22 cellular contexts compared by ENCODE assay signal in genomic region chr3:129973853-129974252, GRCh38. TPM values are rescaled to one million over a fixed set of nuclear protein-coding genes. Genes with fewer than 3 reads are reported as not detected.
DNase-seq lines count a peak whose midpoint lies in the region; ATAC-seq and TF ChIP-seq lines count a peak whose summit lies in the region.
"Had no signal": no experiment of that assay in that cellular context is flagged by ENCODE, and none has a peak within 500 bp of the region (broad histone marks: within the 10 kb centered on the region; RNA-seq: fewer than 3 reads in every experiment).

No MANE protein-coding gene starts in this region.

- ATAC-seq in HG03571 (IDR thresholded peaks at IDR 0.05; ENCODE audit: unreplicated experiment), result no peak
- ATAC-seq in GM19395 (IDR thresholded peaks at IDR 0.05; ENCODE audit: unreplicated experiment), result no peak
- ATAC-seq: body of pancreas, Right ventricle myocardium inferior had no signal

- peak overlapping the region; percentile 49 for H2AFZ ChIP-seq in hepatocyte

- H3K27me3 ChIP-seq in H7 (ENCODE audit: control insufficient read depth, insufficient read depth, low read length) (peaks cover 85% of the 10 kb centered on the region), hepatocyte (peaks cover 61% of the 10 kb centered on the region)

- H3K4me3 ChIP-seq in H7 (ENCODE audit: insufficient read depth, low read depth, low read length), result peak overlapping the region; percentile 32; the same call in 1 of the 2 replicates
- no peak overlapping the region for H3K4me3 ChIP-seq in hepatocyte
- H3K4me3 ChIP-seq: body of pancreas, colonic mucosa had no signal

- H3K4me2 ChIP-seq in hepatocyte, result peak overlapping the region; percentile 88

- TF ChIP-seq CTCF in CD14-positive monocyte (IDR thresholded peaks at IDR 0.05) (no peak), hepatocyte (IDR thresholded peaks at IDR 0.05; ENCODE audit: poor library complexity) (no peak), neural crest cell (conservative IDR thresholded peaks at IDR 0.05) (no peak)

- H3K9me3 ChIP-seq in hepatocyte (ENCODE audit: low read depth), result no peaks in the 10 kb centered on the region
- H3K9me3 ChIP-seq: body of pancreas, colonic mucosa, thoracic aorta had no signal

- no peaks in the 10 kb centered on the region for H4K20me1 ChIP-seq in hepatocyte (ENCODE audit: insufficient read depth, poor library complexity, severe bottlenecking)

- H3K9me2 ChIP-seq in hepatocyte (replicated peaks; ENCODE audit: insufficient read depth), result no peaks in the 10 kb centered on the region

- DNase-seq in CD14-positive monocyte (ENCODE audit: low spot score) (no peak), H7 (no peak), hepatocyte (ENCODE audit: low spot score) (no peak), neural crest cell (ENCODE audit: low read depth, low spot score) (no peak), NCI-H526 (lab: John Stamatoyannopoulos, UW) (no peak)
- DNase-seq: activated CD4-positive, alpha-beta T cell treated with anti-CD3 and anti-CD28 coated beads, Interleukin-2, amount 50 U/mL, for 1 hour; activated naive CD4-positive, alpha-beta T cell; activated T-cell treated with anti-CD3 and anti-CD28 coated beads for 4 hours; body of pancreas; Calu3; colonic mucosa; GOT3; kidney glomerular epithelial cell; NCI-H1092 treated with DMSO at 0.1 percent for 48 hours; NCI-H2081 treated with DMSO at 0.1 percent for 48 hours; stimulated activated CD4-positive, alpha-beta T cell treated with anti-CD3 and anti-CD28 coated beads, Interleukin-12 subunit alpha, Interleukin-12 subunit beta, amount 100 ng/mL, for 4 hours had no signal

- no peak overlapping the region for H3K27ac ChIP-seq in hepatocyte
- H3K27ac ChIP-seq: body of pancreas, colonic mucosa had no signal

- 58% methylated on average over 11 of the region's 11 CpGs for WGBS in hepatocyte (ENCODE audit: low lambda C conversion rate, missing lambda C conversion rate)

- peaks cover 38 to 51% (median 40%) of the 10 kb centered on the region in 3 donors for H3K27me3 Mint-ChIP-seq in CD14-positive monocyte (ENCODE audit: low read depth in 3 of 3)
- H3K27me3 Mint-ChIP-seq in neural crest cell (ENCODE audit: low read depth), result peaks cover 82% of the 10 kb centered on the region

- H3K27ac Mint-ChIP-seq in CD14-positive monocyte (no peak overlapping the region), neural crest cell (ENCODE audit: unreplicated experiment) (no peak overlapping the region)

- peaks cover 19% of the 10 kb centered on the region for H3K4me1 Mint-ChIP-seq in CD14-positive monocyte
- H3K4me1 Mint-ChIP-seq in neural crest cell, result peaks cover 22% of the 10 kb centered on the region

- H3K4me1 ChIP-seq in hepatocyte (ENCODE audit: insufficient read depth), result peaks cover 13% of the 10 kb centered on the region
- H3K4me1 ChIP-seq: colonic mucosa had no signal

- H3K36me3 Mint-ChIP-seq in CD14-positive monocyte, result peaks cover 0 to 4% of the 10 kb centered on the region in 2 donors
- no peaks in the 10 kb centered on the region for H3K36me3 Mint-ChIP-seq in neural crest cell (ENCODE audit: low read depth)

- peaks cover 0 to 11% (median 8%) of the 10 kb centered on the region in 7 donors for H3K9me3 Mint-ChIP-seq in CD14-positive monocyte
- H3K9me3 Mint-ChIP-seq in neural crest cell, result no peaks in the 10 kb centered on the region

- peak overlapping the region; percentile 70 to 91 for H3K4me3 Mint-ChIP-seq in CD14-positive monocyte
- peak overlapping the region; percentile 38 for H3K4me3 Mint-ChIP-seq in neural crest cell

- intact Hi-C loops in CD14-positive monocyte (cut with micrococcal nuclease), result no loop called here

- H3K36me3 ChIP-seq in H7 (replicated peaks; ENCODE audit: control insufficient read depth, insufficient read depth, low read length) (no peaks in the 10 kb centered on the region), hepatocyte (replicated peaks; ENCODE audit: insufficient read depth, low read depth) (no peaks in the 10 kb centered on the region)
- H3K36me3 ChIP-seq: colonic mucosa, thoracic aorta had no signal

- H3K79me2 ChIP-seq in hepatocyte, result no peaks in the 10 kb centered on the region

RNA-seq across cellular contexts. Expression of gene TRH, which starts 0.7 kb away (rescaled TPM):
- polyA plus RNA-seq in CD14-positive monocyte, result not detected
- total RNA-seq in H7 (2014; rRNA removed; shearing (Covaris generic)), result 0.41 and 0.59 TPM in 2 replicates
- not detected in 2 replicates for total RNA-seq in hepatocyte
- polyA plus RNA-seq in hepatocyte, result 0.27 TPM in 1 of 2 replicates, not detected in the other
- total RNA-seq in neural crest cell, result 0.36 and 0.61 TPM in 2 replicates
- total RNA-seq: body of pancreas, Calu3, colonic mucosa, LHCN-M2, NCI-H460, Right ventricle myocardium inferior, thoracic aorta had no signal
